ENCODE assay signal across 8 cellular contexts in the genomic region with DNA sequence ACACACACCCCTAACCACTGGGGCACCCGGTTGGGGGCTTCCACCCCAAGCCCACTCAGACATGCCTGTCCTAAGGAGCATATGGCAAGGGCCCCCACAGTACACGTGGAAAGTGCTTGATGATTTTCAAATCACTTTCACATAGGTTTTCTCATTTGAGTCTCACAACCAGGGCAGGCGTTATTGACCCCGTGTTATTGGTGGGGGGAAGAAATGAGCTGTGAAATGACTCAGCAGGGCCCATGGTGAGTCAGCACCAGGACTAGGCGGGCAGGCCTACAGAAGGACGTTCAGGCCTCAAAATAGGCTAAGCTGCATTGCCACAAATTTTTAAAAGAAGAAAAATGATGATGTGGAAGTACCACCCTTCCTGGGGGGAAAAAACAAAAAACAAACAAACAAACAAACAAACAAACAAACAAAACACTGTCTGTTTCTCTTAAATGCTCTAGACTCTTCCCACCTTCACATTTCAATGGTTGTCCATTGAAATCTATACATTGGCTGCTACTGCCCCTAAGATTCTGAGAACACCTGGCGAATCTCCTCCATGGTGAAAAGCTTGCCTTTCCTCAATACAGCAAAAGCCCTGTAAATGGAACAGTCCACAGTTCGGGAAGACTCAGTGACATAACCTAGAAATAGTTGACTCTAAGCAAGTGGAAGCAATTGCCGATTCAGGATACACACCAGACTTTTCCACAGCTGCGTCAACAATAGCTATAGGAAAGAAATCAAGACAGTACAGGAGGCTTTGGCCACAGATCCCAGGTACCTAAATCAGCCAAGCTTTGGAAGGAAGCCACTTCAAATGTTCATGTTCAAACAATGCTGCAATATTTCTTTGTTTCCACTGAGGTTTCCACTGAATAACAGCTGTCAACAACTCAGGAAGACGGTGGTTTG.
A peak's percentile ranks its signal among the peaks of the same experiment; 100 is the strongest.
DNase-seq lines count a peak whose midpoint lies in the region; ATAC-seq and TF ChIP-seq lines count a peak whose summit lies in the region.

No MANE protein-coding gene starts in this region.

- no peaks in the 10 kb centered on the region for H3K36me3 ChIP-seq in neural progenitor cell

- no peaks in the 10 kb centered on the region for H3K4me1 ChIP-seq in neural progenitor cell

- no peaks in the 10 kb centered on the region for H3K79me2 ChIP-seq in neural progenitor cell (ENCODE audit: low read depth)

- DNase-seq in GM12865 (ENCODE audit: low read depth) (peak; percentile 71), NCI-H1092 treated with DMSO at 0.1 percent for 48 hours (lab: John Stamatoyannopoulos, UW) (peak; percentile 86), KBM-7 (no peak), NCI-H524 treated with DMSO at 0.1 percent for 48 hours (lab: John Stamatoyannopoulos, UW) (no peak), neural progenitor cell (ENCODE audit: low spot score) (no peak), progenitor cell of endocrine pancreas (ENCODE audit: low spot score, unreplicated experiment) (no peak)
- peak; percentile 84 for DNase-seq in natural killer cell treated with Interleukin-12 subunit alpha and Interleukin-12 subunit beta and Interleukin-15 and Interleukin-18, amount 100 ng/mL, for 72 hours (ENCODE audit: low spot score)

- H3K4me1 Mint-ChIP-seq in activated T-helper 17 cell treated with anti-CD3 and anti-CD28 coated beads, Interleukin-2, amount 50 U/mL, for 72 hours: peaks cover 19% of the 10 kb centered on the region
- H3K4me1 Mint-ChIP-seq in natural killer cell treated with Interleukin-12 subunit alpha and Interleukin-12 subunit beta and Interleukin-15 and Interleukin-18, amount 100 ng/mL, for 72 hours (ENCODE audit: low read depth in 2 of 2): peaks cover 49 to 65% of the 10 kb centered on the region in 2 donors
- peaks cover 20% of the 10 kb centered on the region for H3K4me1 Mint-ChIP-seq in neural progenitor cell
- H3K4me1 Mint-ChIP-seq in progenitor cell of endocrine pancreas (ENCODE audit: low read depth): peaks cover 22% of the 10 kb centered on the region

- H3K9me3 ChIP-seq in neural progenitor cell (ENCODE audit: low read depth): no peaks in the 10 kb centered on the region

- H3K27ac Mint-ChIP-seq in activated T-helper 17 cell treated with anti-CD3 and anti-CD28 coated beads, Interleukin-2, amount 50 U/mL, for 72 hours: peak overlapping the region; percentile 72
- peak overlapping the region; percentile 74 to 91 for H3K27ac Mint-ChIP-seq in natural killer cell treated with Interleukin-12 subunit alpha and Interleukin-12 subunit beta and Interleukin-15 and Interleukin-18, amount 100 ng/mL, for 72 hours
- H3K27ac Mint-ChIP-seq in neural progenitor cell: no peak overlapping the region
- no peak overlapping the region for H3K27ac Mint-ChIP-seq in progenitor cell of endocrine pancreas

- no peak overlapping the region for H3K4me2 ChIP-seq in neural progenitor cell

- no peak overlapping the region for H3K9ac ChIP-seq in neural progenitor cell

- peak overlapping the region; percentile 46 for H3K4me3 Mint-ChIP-seq in activated T-helper 17 cell treated with anti-CD3 and anti-CD28 coated beads, Interleukin-2, amount 50 U/mL, for 72 hours
- peak overlapping the region; percentile 66 for H3K4me3 Mint-ChIP-seq in natural killer cell treated with Interleukin-12 subunit alpha and Interleukin-12 subunit beta and Interleukin-15 and Interleukin-18, amount 100 ng/mL, for 72 hours
- H3K4me3 Mint-ChIP-seq in neural progenitor cell: no peak overlapping the region
- H3K4me3 Mint-ChIP-seq in progenitor cell of endocrine pancreas (ENCODE audit: low read depth): no peak overlapping the region

- H3K36me3 Mint-ChIP-seq in activated T-helper 17 cell treated with anti-CD3 and anti-CD28 coated beads, Interleukin-2, amount 50 U/mL, for 72 hours (ENCODE audit: low read depth): no peaks in the 10 kb centered on the region
- no peaks in the 10 kb centered on the region for H3K36me3 Mint-ChIP-seq in natural killer cell treated with Interleukin-12 subunit alpha and Interleukin-12 subunit beta and Interleukin-15 and Interleukin-18, amount 100 ng/mL, for 72 hours
- H3K36me3 Mint-ChIP-seq in neural progenitor cell: no peaks in the 10 kb centered on the region
- H3K36me3 Mint-ChIP-seq in progenitor cell of endocrine pancreas (ENCODE audit: insufficient read depth): no peaks in the 10 kb centered on the region

- H3K4me3 ChIP-seq in GM12865 (ENCODE audit: low read depth, low read length) (no peak overlapping the region), neural progenitor cell (no peak overlapping the region)

- no peaks in the 10 kb centered on the region for H3F3A ChIP-seq in neural progenitor cell (ENCODE audit: low read depth)

- peak; percentile 98 for ATAC-seq in activated T-helper 17 cell treated with anti-CD3 and anti-CD28 coated beads, Interleukin-2, amount 50 U/mL, for 72 hours (replicated peaks)
- ATAC-seq in natural killer cell treated with Interleukin-12 subunit alpha and Interleukin-12 subunit beta and Interleukin-15 and Interleukin-18, amount 100 ng/mL, for 72 hours: peak; percentile 96

- TF ChIP-seq CTCF in GM12865 (IDR thresholded peaks at IDR 0.05; ENCODE audit: insufficient read depth, low read depth, low read length, missing control alignments): no peak
- TF ChIP-seq CTCF in neural progenitor cell (IDR thresholded peaks at IDR 0.05): no peak
- TF ChIP-seq CTCF in progenitor cell of endocrine pancreas (IDR thresholded peaks at IDR 0.05; ENCODE audit: unreplicated experiment): no peak

- no peak overlapping the region for H3K27ac ChIP-seq in neural progenitor cell

- H3K27me3 Mint-ChIP-seq in activated T-helper 17 cell treated with anti-CD3 and anti-CD28 coated beads, Interleukin-2, amount 50 U/mL, for 72 hours: no peaks in the 10 kb centered on the region
- no peaks in the 10 kb centered on the region for H3K27me3 Mint-ChIP-seq in natural killer cell treated with Interleukin-12 subunit alpha and Interleukin-12 subunit beta and Interleukin-15 and Interleukin-18, amount 100 ng/mL, for 72 hours
- H3K27me3 Mint-ChIP-seq in neural progenitor cell (ENCODE audit: insufficient read depth, low read depth) (peaks cover 19% of the 10 kb centered on the region), progenitor cell of endocrine pancreas (no peaks in the 10 kb centered on the region)

- H2AFZ ChIP-seq in neural progenitor cell (replicated peaks): no peak overlapping the region

- H3K27me3 ChIP-seq in neural progenitor cell: no peaks in the 10 kb centered on the region

- in situ Hi-C loops in KBM-7 (cut with MboI; ENCODE audit: low pct_unique_long_range_greater_than_20kb, low sequenced_read_pairs): no loop called here

- no peaks in the 10 kb centered on the region for H4K20me1 ChIP-seq in neural progenitor cell (ENCODE audit: low read depth)

- H3K9me3 Mint-ChIP-seq in activated T-helper 17 cell treated with anti-CD3 and anti-CD28 coated beads, Interleukin-2, amount 50 U/mL, for 72 hours: no peaks in the 10 kb centered on the region
- H3K9me3 Mint-ChIP-seq in natural killer cell treated with Interleukin-12 subunit alpha and Interleukin-12 subunit beta and Interleukin-15 and Interleukin-18, amount 100 ng/mL, for 72 hours: no peaks in the 10 kb centered on the region
- H3K9me3 Mint-ChIP-seq in neural progenitor cell (no peaks in the 10 kb centered on the region), progenitor cell of endocrine pancreas (ENCODE audit: low read depth) (no peaks in the 10 kb centered on the region)

Comparison
In these comparisons a context has a peak if more than half of its experiments do, and no peak if none do; other contexts are left out.
1. DNase-seq: peak in GM12865 (single experiment), NCI-H1092 treated with DMSO at 0.1 percent for 48 hours (single experiment) and natural killer cell treated with Interleukin-12 subunit alpha and Interleukin-12 subunit beta and Interleukin-15 and Interleukin-18, amount 100 ng/mL, for 72 hours (single experiment); none in KBM-7 (single experiment), NCI-H524 treated with DMSO at 0.1 percent for 48 hours (single experiment), neural progenitor cell (single experiment) and progenitor cell of endocrine pancreas (single experiment).
2. H3K27ac Mint-ChIP-seq: peak in activated T-helper 17 cell treated with anti-CD3 and anti-CD28 coated beads, Interleukin-2, amount 50 U/mL, for 72 hours (single experiment) and natural killer cell treated with Interleukin-12 subunit alpha and Interleukin-12 subunit beta and Interleukin-15 and Interleukin-18, amount 100 ng/mL, for 72 hours (2 of 2); none in neural progenitor cell (single experiment) and progenitor cell of endocrine pancreas (single experiment).
3. H3K4me3 Mint-ChIP-seq: peak in activated T-helper 17 cell treated with anti-CD3 and anti-CD28 coated beads, Interleukin-2, amount 50 U/mL, for 72 hours (single experiment) and natural killer cell treated with Interleukin-12 subunit alpha and Interleukin-12 subunit beta and Interleukin-15 and Interleukin-18, amount 100 ng/mL, for 72 hours (single experiment); none in neural progenitor cell (single experiment) and progenitor cell of endocrine pancreas (single experiment).